ENCODE assay signal across 8 cellular contexts in the genomic region with DNA sequence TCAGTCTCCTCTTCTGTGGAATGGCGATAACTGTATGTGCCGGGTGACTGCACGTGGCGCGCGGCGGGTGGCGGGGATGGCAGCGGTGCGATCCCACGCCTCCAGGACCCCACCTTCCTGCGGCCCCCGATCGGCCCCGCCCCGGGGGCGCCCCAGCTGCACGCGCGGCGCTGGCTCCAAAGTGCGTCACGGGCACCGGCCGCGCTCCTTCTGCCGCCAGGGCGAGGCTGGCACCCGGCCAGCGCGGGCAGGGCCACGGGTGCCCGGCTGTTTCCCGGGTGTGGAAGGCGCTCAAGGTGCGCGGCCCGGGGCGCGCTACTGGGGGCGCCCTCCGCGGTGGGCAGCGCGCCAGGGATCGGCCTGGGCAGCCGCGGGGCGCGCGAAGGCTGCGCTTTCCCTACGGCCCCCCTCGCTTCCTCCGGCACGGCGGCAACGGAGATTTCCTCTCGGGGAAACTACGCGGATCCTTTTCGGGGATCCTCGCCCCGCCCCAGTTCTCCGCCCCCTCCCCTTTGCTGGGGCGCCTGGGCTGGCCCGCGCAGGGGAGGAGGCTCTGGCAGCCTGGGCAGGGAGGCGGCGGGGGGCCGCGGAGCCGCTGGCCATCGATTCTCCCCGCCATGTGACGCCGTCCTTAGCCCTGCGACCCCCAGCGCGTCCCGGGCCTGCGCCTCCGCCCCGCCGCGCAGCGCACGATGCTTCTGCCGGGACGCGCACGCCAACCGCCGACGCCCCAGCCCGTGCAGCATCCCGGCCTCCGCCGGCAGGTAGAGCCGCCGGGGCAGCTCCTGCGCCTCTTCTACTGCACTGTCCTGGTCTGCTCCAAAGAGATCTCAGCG. TPM values are rescaled to one million over a fixed set of nuclear protein-coding genes. Genes with fewer than 3 reads are reported as not detected.
DNase-seq lines count a peak whose midpoint lies in the region; ATAC-seq and TF ChIP-seq lines count a peak whose summit lies in the region.

A gene with protein sequence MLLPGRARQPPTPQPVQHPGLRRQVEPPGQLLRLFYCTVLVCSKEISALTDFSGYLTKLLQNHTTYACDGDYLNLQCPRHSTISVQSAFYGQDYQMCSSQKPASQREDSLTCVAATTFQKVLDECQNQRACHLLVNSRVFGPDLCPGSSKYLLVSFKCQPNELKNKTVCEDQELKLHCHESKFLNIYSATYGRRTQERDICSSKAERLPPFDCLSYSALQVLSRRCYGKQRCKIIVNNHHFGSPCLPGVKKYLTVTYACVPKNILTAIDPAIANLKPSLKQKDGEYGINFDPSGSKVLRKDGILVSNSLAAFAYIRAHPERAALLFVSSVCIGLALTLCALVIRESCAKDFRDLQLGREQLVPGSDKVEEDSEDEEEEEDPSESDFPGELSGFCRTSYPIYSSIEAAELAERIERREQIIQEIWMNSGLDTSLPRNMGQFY (plus strand): TSS at position 545 of the 836 bp plus-strand sequence. CDS start 148 bp downstream, at position 693.

- H3K9ac ChIP-seq in mucosa of rectum (ENCODE audit: low read depth in 1 of 2, low read length in 2 of 2) = peak within 1 kb of the TSS; percentile 86 to 91

- peak within 1 kb of the TSS; percentile 23 for H3K27ac Mint-ChIP-seq in Calu3 (ENCODE audit: unreplicated experiment)
- peak within 1 kb of the TSS; percentile 96 for H3K27ac Mint-ChIP-seq in activated T-cell treated with anti-CD3 and anti-CD28 coated beads, Interleukin-2, amount 50 U/mL, for 24 hours

- H3K36me3 Mint-ChIP-seq in Calu3 (ENCODE audit: insufficient read depth, unreplicated experiment) = peaks cover 10% of the 10 kb centered on the region
- peaks cover 41% of the 10 kb centered on the region for H3K36me3 Mint-ChIP-seq in activated T-cell treated with anti-CD3 and anti-CD28 coated beads, Interleukin-2, amount 50 U/mL, for 24 hours (ENCODE audit: low read depth)

- no peaks in the 10 kb centered on the region for H3K9me3 ChIP-seq in mucosa of rectum (ENCODE audit: control insufficient read depth in 2 of 2, low read length in 2 of 2)

- H3K36me3 ChIP-seq in mucosa of rectum (ENCODE audit: control insufficient read depth in 2 of 2, insufficient read depth in 2 of 2, low read length in 2 of 2) = no peaks in the 10 kb centered on the region

- DNase-seq in Calu3 (peak; percentile 34), NCI-H460 (ENCODE audit: extremely low read depth, low read depth) (peak; percentile 55), epithelial cell of proximal tubule (ENCODE audit: low read depth) (no peak), hepatic stellate cell (ENCODE audit: low spot score) (no peak)
- DNase-seq in activated T-cell treated with anti-CD3 and anti-CD28 coated beads, Interleukin-2, amount 50 U/mL, for 24 hours = peak; percentile 86
- DNase-seq in stimulated activated CD8-positive, alpha-beta memory T cell treated with anti-CD3 and anti-CD28 coated beads, Interleukin-2, amount 100 ng/mL, for 48 hours (ENCODE audit: low read depth in 2 of 2) = peak; percentile 52 to 60

- peaks cover 47% of the 10 kb centered on the region for H3K27me3 Mint-ChIP-seq in Calu3 (ENCODE audit: unreplicated experiment)
- no peaks in the 10 kb centered on the region for H3K27me3 Mint-ChIP-seq in activated T-cell treated with anti-CD3 and anti-CD28 coated beads, Interleukin-2, amount 50 U/mL, for 24 hours

- intact Hi-C loops in Calu3 (cut with micrococcal nuclease; ENCODE audit: unreplicated experiment) = no loop called here

- no TSS peak for BruUV-seq in Calu3 (replicated peaks; lab: Mats Ljungman, UMichigan)

- H3K4me1 Mint-ChIP-seq in Calu3 (ENCODE audit: low read depth, unreplicated experiment) = peaks cover 14% of the 10 kb centered on the region
- peaks cover 45% of the 10 kb centered on the region for H3K4me1 Mint-ChIP-seq in activated T-cell treated with anti-CD3 and anti-CD28 coated beads, Interleukin-2, amount 50 U/mL, for 24 hours (ENCODE audit: low read depth)

- peak within 1 kb of the TSS; percentile 79 for H3K4me3 Mint-ChIP-seq in Calu3 (ENCODE audit: low read depth, unreplicated experiment)
- H3K4me3 Mint-ChIP-seq in activated T-cell treated with anti-CD3 and anti-CD28 coated beads, Interleukin-2, amount 50 U/mL, for 24 hours = peak within 1 kb of the TSS; percentile 94

- CTCF ChIA-PET in Calu3 (lab: Charles Lee) = no interaction called here

- H3K4me1 ChIP-seq in mucosa of rectum (ENCODE audit: control insufficient read depth in 2 of 2, insufficient read depth in 2 of 2, low read length in 2 of 2) = peaks cover 15 to 24% of the 10 kb centered on the region in 2 donors

- no peaks in the 10 kb centered on the region for H3K27me3 ChIP-seq in mucosa of rectum (ENCODE audit: control insufficient read depth in 2 of 2, insufficient read depth in 2 of 2, low read length in 2 of 2)

- no peak for ATAC-seq in GM21423 (IDR thresholded peaks at IDR 0.05; ENCODE audit: unreplicated experiment)

- no peaks in the 10 kb centered on the region for H3K9me3 Mint-ChIP-seq in Calu3 (ENCODE audit: low read depth, unreplicated experiment)
- H3K9me3 Mint-ChIP-seq in activated T-cell treated with anti-CD3 and anti-CD28 coated beads, Interleukin-2, amount 50 U/mL, for 24 hours = no peaks in the 10 kb centered on the region

- no peak for TF ChIP-seq CTCF in Calu3 (IDR thresholded peaks at IDR 0.05; ENCODE audit: unreplicated experiment)
- TF ChIP-seq CTCF in epithelial cell of proximal tubule (conservative IDR thresholded peaks at IDR 0.05; ENCODE audit: low read depth, low read length) = no peak

- H3K4me3 ChIP-seq in epithelial cell of proximal tubule (ENCODE audit: low read depth, low read length) = peak within 1 kb of the TSS; percentile 74
- H3K4me3 ChIP-seq in mucosa of rectum (ENCODE audit: low read length in 2 of 2) = peak within 1 kb of the TSS; percentile 80 to 85

- H3K27ac ChIP-seq in mucosa of rectum (ENCODE audit: low read depth in 2 of 2, low read length in 2 of 2) = peak within 1 kb of the TSS; percentile 92 to 95

RNA-seq across cellular contexts. Expression of the gene that starts here (rescaled TPM):
- 1.4 and 3.1 TPM in 2 replicates for total RNA-seq in Calu3 (2022)
- total RNA-seq in NCI-H460 (2014; rRNA removed; shearing (Covaris generic)) = 46.5 and 55.7 TPM in 2 replicates
- 41.4 and 42.5 TPM in 2 replicates for polyA plus RNA-seq in NCI-H460 (2014; cell fraction: nucleus; rRNA removed)
- 0.29 and 0.92 TPM in 2 replicates for total RNA-seq in epithelial cell of proximal tubule

Comparison
In these comparisons a context has a peak if more than half of its experiments do, and no peak if none do; other contexts are left out.
1. RNA of the gene that starts here (total RNA-seq): 46.5 to 55.7 TPM in NCI-H460; 1.4 to 3.1 TPM in Calu3 and 0.29 to 0.92 TPM in epithelial cell of proximal tubule; every median in the first group is over 10 times any median in the second.
2. DNase-seq: peak in Calu3 (single experiment), NCI-H460 (single experiment), activated T-cell treated with anti-CD3 and anti-CD28 coated beads, Interleukin-2, amount 50 U/mL, for 24 hours (single experiment) and stimulated activated CD8-positive, alpha-beta memory T cell treated with anti-CD3 and anti-CD28 coated beads, Interleukin-2, amount 100 ng/mL, for 48 hours (2 of 2); none in epithelial cell of proximal tubule (single experiment) and hepatic stellate cell (single experiment).